8 cellular contexts compared by ENCODE assay signal in the genomic region with DNA sequence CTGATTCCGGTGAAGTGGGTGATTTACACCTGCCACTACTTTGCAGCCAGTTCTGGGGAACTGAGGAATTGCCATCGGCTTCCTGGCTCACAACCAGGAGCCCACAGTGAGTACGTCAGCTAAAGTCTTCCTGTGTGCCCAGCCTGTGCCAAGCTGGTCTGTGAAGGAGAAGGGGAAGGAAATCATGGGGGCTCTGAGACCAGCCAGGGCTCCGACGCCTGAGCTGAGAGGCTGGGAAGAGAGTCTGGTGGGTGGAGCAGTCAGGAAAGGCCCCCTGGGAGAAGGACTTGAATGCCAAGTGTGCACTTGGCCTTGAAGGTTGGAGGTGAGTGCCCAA. TPM values are rescaled to one million over a fixed set of nuclear protein-coding genes. Genes with fewer than 3 reads are reported as not detected.
A peak's percentile ranks its signal among the peaks of the same experiment; 100 is the strongest.
DNase-seq lines count a peak whose midpoint lies in the region; ATAC-seq and TF ChIP-seq lines count a peak whose summit lies in the region.

No MANE protein-coding gene starts in this region.

- no peak for TF ChIP-seq CTCF in upper lobe of left lung (IDR thresholded peaks at IDR 0.05)

- peak in 1 of 4 donors; percentile 36 for TF ChIP-seq POLR2A in upper lobe of left lung (IDR thresholded peaks at IDR 0.05)

- H3K9me3 ChIP-seq in muscle layer of duodenum (ENCODE audit: control insufficient read depth in 1 of 2, low read length in 2 of 2) (no peaks in the 10 kb centered on the region), upper lobe of left lung (no peaks in the 10 kb centered on the region)

- ATAC-seq in activated T-cell treated with anti-CD3 and anti-CD28 coated beads, Interleukin-2, amount 50 U/mL, for 4 hours, result no peak
- ATAC-seq in upper lobe of left lung (ENCODE audit: low FRiP score in 2 of 2) (peak in 1 of 2 donors; percentile 34), HG03457 (IDR thresholded peaks at IDR 0.05; ENCODE audit: unreplicated experiment) (no peak), HG03520 (IDR thresholded peaks at IDR 0.05; ENCODE audit: unreplicated experiment) (no peak), GM21360 (IDR thresholded peaks at IDR 0.05; ENCODE audit: unreplicated experiment) (no peak)

- H3K4me1 Mint-ChIP-seq in activated T-cell treated with anti-CD3 and anti-CD28 coated beads, Interleukin-2, amount 50 U/mL, for 4 hours (ENCODE audit: low read depth), result peaks cover 6% of the 10 kb centered on the region

- no peaks in the 10 kb centered on the region for H3K27me3 Mint-ChIP-seq in activated T-cell treated with anti-CD3 and anti-CD28 coated beads, Interleukin-2, amount 50 U/mL, for 4 hours (ENCODE audit: low read depth)

- 24 to 32% methylated on average over 4 to 5 of the region's 5 CpGs for WGBS in upper lobe of left lung, 2 donors

- H3K27me3 ChIP-seq in muscle layer of duodenum (ENCODE audit: low read depth, low read length), result no peaks in the 10 kb centered on the region
- H3K27me3 ChIP-seq in upper lobe of left lung, result no peaks in the 10 kb centered on the region

- peak overlapping the region; percentile 31 for H3K4me3 Mint-ChIP-seq in activated T-cell treated with anti-CD3 and anti-CD28 coated beads, Interleukin-2, amount 50 U/mL, for 4 hours

- no peak for TF ChIP-seq EP300 in upper lobe of left lung (IDR thresholded peaks at IDR 0.05)

- H3K4me3 ChIP-seq in muscle layer of duodenum (ENCODE audit: low read depth in 1 of 2, low read length in 2 of 2) (peak overlapping the region; percentile 83 to 98), upper lobe of left lung (peak overlapping the region in 2 of 4 donors; percentile 65 to 68)

- no peaks in the 10 kb centered on the region for H3K9me3 Mint-ChIP-seq in activated T-cell treated with anti-CD3 and anti-CD28 coated beads, Interleukin-2, amount 50 U/mL, for 4 hours

- H3K27ac ChIP-seq in epithelial cell of prostate (peak overlapping the region; percentile 50), muscle layer of duodenum (ENCODE audit: low read length) (peak overlapping the region; percentile 77), upper lobe of left lung (peak overlapping the region; percentile 21 to 76 (median 70))

- H3K36me3 Mint-ChIP-seq in activated T-cell treated with anti-CD3 and anti-CD28 coated beads, Interleukin-2, amount 50 U/mL, for 4 hours (ENCODE audit: insufficient read depth), result no peaks in the 10 kb centered on the region

- peaks cover 0 to 3% of the 10 kb centered on the region in 2 donors for H3K36me3 ChIP-seq in muscle layer of duodenum (ENCODE audit: control insufficient read depth in 1 of 2, insufficient read depth in 2 of 2, low read length in 2 of 2)
- H3K36me3 ChIP-seq in upper lobe of left lung, result no peaks in the 10 kb centered on the region

- H3K4me1 ChIP-seq in muscle layer of duodenum (ENCODE audit: control insufficient read depth in 1 of 2, insufficient read depth in 2 of 2, low read length in 2 of 2) (peaks cover 4 to 27% of the 10 kb centered on the region in 2 donors), upper lobe of left lung (peaks cover 18 to 30% (median 24%) of the 10 kb centered on the region in 4 donors)

- no peak for DNase-seq in activated T-cell treated with anti-CD3 and anti-CD28 coated beads, Interleukin-2, amount 50 U/mL, for 4 hours
- DNase-seq in activated T-cell treated with anti-CD3 and anti-CD28 coated beads, Interleukin-2, amount 50 U/mL, for 48 hours, result no peak
- DNase-seq in epithelial cell of prostate (ENCODE audit: low read depth, low spot score) (no peak), upper lobe of left lung (no peak)

RNA-seq across cellular contexts. Expression of gene LURAP1, which starts 1.2 kb away (rescaled TPM):
- not detected for total RNA-seq in activated T-cell treated with anti-CD3 and anti-CD28 coated beads, Interleukin-2, amount 50 U/mL, for 4 hours
- total RNA-seq in upper lobe of left lung, result 1 to 10 TPM in 5 of 6 donors, under 1 TPM in 1; 0.61 to 5.2 (median 2.8) TPM

RNA-seq across cellular contexts. Expression of gene POMGNT1, which starts 6.1 kb away (rescaled TPM):
- total RNA-seq in activated T-cell treated with anti-CD3 and anti-CD28 coated beads, Interleukin-2, amount 50 U/mL, for 4 hours, result 10 to 100 TPM; 60.5 to 73.5 (median 73.0) TPM
- 10 to 100 TPM; 37.7 to 66.7 (median 47.5) TPM for total RNA-seq in upper lobe of left lung

RNA-seq across cellular contexts. Expression of gene P3R3URF, which starts 28.1 kb away (rescaled TPM):
- not detected for total RNA-seq in activated T-cell treated with anti-CD3 and anti-CD28 coated beads, Interleukin-2, amount 50 U/mL, for 4 hours
- total RNA-seq in upper lobe of left lung, result not detected

RNA-seq across cellular contexts. Expression of gene TSPAN1, which starts 29.5 kb away (rescaled TPM):
- total RNA-seq in activated T-cell treated with anti-CD3 and anti-CD28 coated beads, Interleukin-2, amount 50 U/mL, for 4 hours, result under 1 TPM; 0.23 to 0.37 (median 0.24) TPM
- total RNA-seq in upper lobe of left lung, result 100 to 1,000 TPM in 1 of 6 donors, 10 to 100 TPM in 5; 12.2 to 109 (median 31.2) TPM

RNA-seq across cellular contexts. Expression of gene RAD54L, which starts 43.2 kb away (rescaled TPM):
- total RNA-seq in activated T-cell treated with anti-CD3 and anti-CD28 coated beads, Interleukin-2, amount 50 U/mL, for 4 hours, result 10 to 100 TPM; 24.5 to 32.8 (median 28.6) TPM
- 1 to 10 TPM in 3 of 6 donors, under 1 TPM in 1, not detected in 2; 0.78 to 2.4 (median 1.6) TPM for total RNA-seq in upper lobe of left lung
